In genomic region chr18:644395-645004, GRCh38 we compare ENCODE assay signal across 11 cellular contexts. TPM values are rescaled to one million over a fixed set of nuclear protein-coding genes. Genes with fewer than 3 reads are reported as not detected.
DNase-seq lines count a peak whose midpoint lies in the region; ATAC-seq and TF ChIP-seq lines count a peak whose summit lies in the region.
"Had no signal": no experiment of that assay in that cellular context is flagged by ENCODE, and none has a peak within 500 bp of the region (broad histone marks: within the 10 kb centered on the region; RNA-seq: fewer than 3 reads in every experiment).

No MANE protein-coding gene starts in this region.

- H3K9me3 ChIP-seq in HCT116 (ENCODE audit: control insufficient read depth in 1 of 2, insufficient read depth in 1 of 2, low read depth in 1 of 2, low read length in 2 of 2), result no peaks in the 10 kb centered on the region

- no peak overlapping the region for H3K27ac ChIP-seq in HCT116 (ENCODE audit: low read depth, low read length)
- H3K27ac ChIP-seq: PC-9 had no signal

- H3K4me3 Mint-ChIP-seq in activated CD8-positive, alpha-beta T cell treated with anti-CD3 and anti-CD28 coated beads for 36 hours, result no peak overlapping the region
- H3K4me3 Mint-ChIP-seq in neural crest cell (no peak overlapping the region), HFFc6 (no peak overlapping the region)

- H3K9me3 Mint-ChIP-seq in activated CD8-positive, alpha-beta T cell treated with anti-CD3 and anti-CD28 coated beads for 36 hours, result no peaks in the 10 kb centered on the region
- H3K9me3 Mint-ChIP-seq in neural crest cell, result peaks cover 5% of the 10 kb centered on the region
- no peaks in the 10 kb centered on the region for H3K9me3 Mint-ChIP-seq in HFFc6

- no peak overlapping the region for H3K4me3 ChIP-seq in HCT116 (replicated peaks in 1 of 2; ENCODE audit: low read depth in 1 of 2, low read length in 2 of 2)
- H3K4me3 ChIP-seq: PC-9 had no signal

- no peak overlapping the region for H2AFZ ChIP-seq in HCT116 (ENCODE audit: low read depth, low read length, poor library complexity, severe bottlenecking)
- H2AFZ ChIP-seq: PC-9 had no signal

- H3K36me3 ChIP-seq in HCT116 (ENCODE audit: control insufficient read depth in 1 of 2, insufficient read depth in 2 of 2, low read length in 2 of 2), result no peaks in the 10 kb centered on the region

- H3K9me2 ChIP-seq in HCT116 (ENCODE audit: insufficient read depth), result no peaks in the 10 kb centered on the region

- in situ Hi-C loops in GM13977 (cut with MboI; ENCODE audit: low pct_unique_long_range_greater_than_20kb, low sequenced_read_pairs, unreplicated experiment), result no loop called here

- peak; percentile 27 for DNase-seq in GM13977 (ENCODE audit: low spot score)
- DNase-seq in HCT116 (ENCODE audit: low read depth, low spot score), result no peak
- peak; percentile 61 for DNase-seq in activated CD8-positive, alpha-beta T cell treated with anti-CD3 and anti-CD28 coated beads for 36 hours
- DNase-seq in neural crest cell (ENCODE audit: low read depth, low spot score), result no peak
- DNase-seq in HFFc6, result no peak
- DNase-seq in HUDEP-2 (lab: John Stamatoyannopoulos, UW; ENCODE audit: unreplicated experiment in 76 of 76), result no peak
- no peak for DNase-seq in AML-193 (lab: John Stamatoyannopoulos, UW)
- DNase-seq: PC-9 had no signal

- ATAC-seq in HCT116, result no peak; the same call in 1 of the 2 replicates
- peak; percentile 93 for ATAC-seq in activated CD8-positive, alpha-beta T cell treated with anti-CD3 and anti-CD28 coated beads for 36 hours
- ATAC-seq in HG03196 (IDR thresholded peaks at IDR 0.05; ENCODE audit: unreplicated experiment), result no peak

- intact Hi-C loops in HCT116 (cut with micrococcal nuclease), result no loop called here
- intact Hi-C loops in activated CD8-positive, alpha-beta T cell treated with anti-CD3 and anti-CD28 coated beads for 36 hours (cut with micrococcal nuclease), result no loop called here

- H4K20me1 ChIP-seq in HCT116 (ENCODE audit: insufficient read depth), result no peaks in the 10 kb centered on the region

- no peak overlapping the region for H3K27ac Mint-ChIP-seq in activated CD8-positive, alpha-beta T cell treated with anti-CD3 and anti-CD28 coated beads for 36 hours
- H3K27ac Mint-ChIP-seq in neural crest cell (ENCODE audit: unreplicated experiment) (peak overlapping the region; percentile 22), HFFc6 (no peak overlapping the region)

- TF ChIP-seq POLR2A in HCT116 (IDR thresholded peaks at IDR 0.05; ENCODE audit: borderline replicate concordance, extremely low read depth, insufficient read depth, insufficient read length), result no peak

- POLR2A ChIA-PET in HCT116 (lab: Charles Lee), result no interaction called here
- POLR2A ChIA-PET in activated CD8-positive, alpha-beta T cell treated with anti-CD3 and anti-CD28 coated beads for 36 hours (lab: Charles Lee), result interaction anchor here (2.5 kb wide), 1 partner anchor 13 kb away, joined by 7 read pairs; the partner anchor contains the start of gene TYMS

- H3K4me1 Mint-ChIP-seq in activated CD8-positive, alpha-beta T cell treated with anti-CD3 and anti-CD28 coated beads for 36 hours (ENCODE audit: low read depth), result peaks cover 7% of the 10 kb centered on the region
- H3K4me1 Mint-ChIP-seq in neural crest cell (peaks cover 12% of the 10 kb centered on the region), HFFc6 (ENCODE audit: low read depth) (peaks cover 5% of the 10 kb centered on the region)

- no peaks in the 10 kb centered on the region for H3K4me1 ChIP-seq in HCT116 (ENCODE audit: control insufficient read depth in 1 of 2, insufficient read depth in 2 of 2, low read length in 2 of 2)

- no peaks in the 10 kb centered on the region for H3K27me3 ChIP-seq in HCT116 (ENCODE audit: insufficient read depth, low read length)

- H3K4me2 ChIP-seq in HCT116 (ENCODE audit: low read length), result no peak overlapping the region
- H3K4me2 ChIP-seq: PC-9 had no signal

- no TSS peak for BruUV-seq in HCT116 (replicated peaks; lab: Mats Ljungman, UMichigan)

- no peak overlapping the region for H3K9ac ChIP-seq in HCT116 (ENCODE audit: low read length)

- no peaks in the 10 kb centered on the region for H3K36me3 Mint-ChIP-seq in activated CD8-positive, alpha-beta T cell treated with anti-CD3 and anti-CD28 coated beads for 36 hours (ENCODE audit: low read depth)
- peaks cover 2% of the 10 kb centered on the region for H3K36me3 Mint-ChIP-seq in neural crest cell (ENCODE audit: low read depth)
- no peaks in the 10 kb centered on the region for H3K36me3 Mint-ChIP-seq in HFFc6 (ENCODE audit: low read depth)

- RAD21 ChIA-PET in HCT116 (lab: Charles Lee; ENCODE audit: low non-redundant PET in 1 of 2, low total read pairs in 2 of 2, uncharacterized antibody in 2 of 2, unreplicated experiment in 2 of 2), result no interaction called here

- H3K27me3 Mint-ChIP-seq in activated CD8-positive, alpha-beta T cell treated with anti-CD3 and anti-CD28 coated beads for 36 hours, result peaks cover 9% of the 10 kb centered on the region
- H3K27me3 Mint-ChIP-seq in neural crest cell (ENCODE audit: low read depth), result no peaks in the 10 kb centered on the region
- peaks cover 6% of the 10 kb centered on the region for H3K27me3 Mint-ChIP-seq in HFFc6 (ENCODE audit: insufficient read depth)

- H3K79me2 ChIP-seq in HCT116 (ENCODE audit: insufficient read depth, low read length), result no peaks in the 10 kb centered on the region

- CTCF ChIA-PET in HCT116 (lab: Charles Lee), result interaction anchor here (1.8 kb wide), 1 partner anchor 20 kb away, joined by 4 read pairs; no protein-coding TSS in a partner anchor
- CTCF ChIA-PET in activated CD8-positive, alpha-beta T cell treated with anti-CD3 and anti-CD28 coated beads for 36 hours (lab: Charles Lee), result interaction anchor here (1.2 to 6.5 kb wide), 3 partner anchors 10 to 195 kb away, joined by 3 to 29 read pairs (median 4); no protein-coding TSS in a partner anchor

- TF ChIP-seq CTCF in GM13977 (IDR thresholded peaks at IDR 0.05; ENCODE audit: extremely low read depth, insufficient read depth, missing control alignments), result no peak
- TF ChIP-seq CTCF in HCT116 (IDR thresholded peaks at IDR 0.05 in 2 of 3, conservative IDR thresholded peaks at IDR 0.05 in 1 of 3; ENCODE audit: borderline replicate concordance in 1 of 3, insufficient read depth in 1 of 3, low read depth in 2 of 3, low read length in 2 of 3), result peak in 2 of 3 experiments; percentile 18 to 19; a peak in 2 of 6 replicates
- TF ChIP-seq CTCF in activated CD8-positive, alpha-beta T cell treated with anti-CD3 and anti-CD28 coated beads for 36 hours (IDR thresholded peaks at IDR 0.05), result no peak
- TF ChIP-seq CTCF in neural crest cell (conservative IDR thresholded peaks at IDR 0.05), result no peak
- TF ChIP-seq CTCF in HFFc6 (IDR thresholded peaks at IDR 0.05), result no peak

- TF ChIP-seq RAD21 in HCT116 (IDR thresholded peaks at IDR 0.05; ENCODE audit: low read depth), result no peak

TF ChIP-seq in HCT116, 20 proteins besides CTCF, POLR2A, EP300 and RAD21:
- TF ChIP-seq ELF1 (IDR thresholded peaks at IDR 0.05; ENCODE audit: borderline replicate concordance, low read depth) (no peak), JUND (IDR thresholded peaks at IDR 0.05) (no peak), ZNF274 (IDR thresholded peaks at IDR 0.05; ENCODE audit: low read depth, low read length) (no peak), REST (IDR thresholded peaks at IDR 0.05; ENCODE audit: low read depth) (no peak), EZH2phosphoT487 (IDR thresholded peaks at IDR 0.05; ENCODE audit: borderline replicate concordance) (no peak), SIN3A (IDR thresholded peaks at IDR 0.05; ENCODE audit: low read depth) (no peak), CBX3 (IDR thresholded peaks at IDR 0.05; ENCODE audit: low read depth) (no peak)

RNA-seq across cellular contexts. Expression of gene TYMS, which starts 13.0 kb away (rescaled TPM):
- total RNA-seq in HCT116 (2021; ENCODE audit: unreplicated experiment), result 245 TPM
- 197 and 211 TPM in 2 replicates for polyA plus RNA-seq in HCT116 (2012)
- 100 to 1,000 TPM; 324 to 329 TPM for total RNA-seq in activated CD8-positive, alpha-beta T cell treated with anti-CD3 and anti-CD28 coated beads for 36 hours
- total RNA-seq in neural crest cell, result 264 and 268 TPM in 2 replicates
- 100 to 1,000 TPM in 5 of 6 experiments, 10 to 100 TPM in 1; 88.6 to 179 (median 153) TPM for total RNA-seq in HFFc6 (2021; fragmentation: NEBNext Ultra II Directional; extraction: Animal tissue kit (Norgen Biotek cat#: 25700))

RNA-seq across cellular contexts. Expression of gene CLUL1, which starts 47.7 kb away (rescaled TPM):
- total RNA-seq in HCT116 (2021; ENCODE audit: unreplicated experiment) (0.91 TPM), neural crest cell (0.50 and 1.0 TPM in 2 replicates)
- polyA plus RNA-seq in HCT116 (2012), result 0.55 and 0.90 TPM in 2 replicates
- not detected for total RNA-seq in activated CD8-positive, alpha-beta T cell treated with anti-CD3 and anti-CD28 coated beads for 36 hours
- not detected for total RNA-seq in HFFc6 (2021; fragmentation: NEBNext Ultra II Directional; extraction: Animal tissue kit (Norgen Biotek cat#: 25700))
- total RNA-seq: activated CD8-positive, alpha-beta memory T cell treated with anti-CD3 and anti-CD28 coated beads for 36 hours; PC-9; pulmonary artery endothelial cell had no signal

Comparison
In these comparisons a context has a peak if more than half of its experiments do, and no peak if none do; other contexts are left out.
1. DNase-seq: peak in GM13977 (single experiment) and activated CD8-positive, alpha-beta T cell treated with anti-CD3 and anti-CD28 coated beads for 36 hours (single experiment); none in HCT116 (single experiment), neural crest cell (single experiment), HFFc6 (single experiment), HUDEP-2 (0 of 76) and AML-193 (0 of 2).
2. CTCF ChIP-seq: peak in HCT116 (2 of 3); none in GM13977 (single experiment), activated CD8-positive, alpha-beta T cell treated with anti-CD3 and anti-CD28 coated beads for 36 hours (single experiment), neural crest cell (single experiment) and HFFc6 (single experiment).